ENCODE assay signal across 18 cellular contexts in genomic region chr1:28480308-28480707, GRCh38.
"Had no signal": no experiment of that assay in that cellular context is flagged by ENCODE, and none has a peak within 500 bp of the region (broad histone marks: within the 10 kb centered on the region; RNA-seq: fewer than 3 reads in every experiment).

No MANE protein-coding gene starts in this region.

- H3K27me3 ChIP-seq: colonic mucosa, heart left ventricle, neutrophil, suprapubic skin, tibial artery, upper lobe of right lung, vagina had no signal

- H3K27ac Mint-ChIP-seq: naive thymus-derived CD4-positive, alpha-beta T cell had no signal

- H3K4me3 Mint-ChIP-seq: naive thymus-derived CD4-positive, alpha-beta T cell had no signal

- H3K4me3 ChIP-seq: colonic mucosa, heart left ventricle, suprapubic skin, tibial artery, upper lobe of right lung, vagina had no signal

- FAIRE-seq: frontal cortex, small intestine had no signal

- ATAC-seq: esophagus mucosa; heart left ventricle; left lobe of liver; naive thymus-derived CD4-positive, alpha-beta T cell; right cardiac atrium; stimulated activated naive CD8-positive, alpha-beta T cell treated with anti-CD3 and anti-CD28 coated beads, Interleukin-15, Interleukin-2, amounts not matched to agents 100 U/mL and 50 U/mL, for 24 hours; upper lobe of right lung had no signal

- H3K27me3 Mint-ChIP-seq: naive thymus-derived CD4-positive, alpha-beta T cell had no signal

- H3K4me1 ChIP-seq: colonic mucosa, heart left ventricle, suprapubic skin, tibial artery, upper lobe of right lung, vagina had no signal

- H3K9me3 Mint-ChIP-seq: naive thymus-derived CD4-positive, alpha-beta T cell had no signal

- DNase-seq: colonic mucosa; dermis blood vessel endothelial cell; heart left ventricle; hippocampal formation; mammary epithelial cell; naive thymus-derived CD4-positive, alpha-beta T cell; right cardiac atrium; small intestine; stimulated activated CD4-positive, alpha-beta T cell treated with anti-CD3 and anti-CD28 coated beads, Interleukin-12 subunit alpha, Interleukin-12 subunit beta, amount 100 ng/mL, for 4 hours; stimulated activated naive CD8-positive, alpha-beta T cell treated with anti-CD3 and anti-CD28 coated beads, Interleukin-15, Interleukin-2, amounts not matched to agents 100 U/mL and 50 U/mL, for 24 hours; tibial artery; upper lobe of right lung had no signal

- H3K27ac ChIP-seq: colonic mucosa, heart left ventricle, neutrophil, suprapubic skin, tibial artery, upper lobe of right lung, vagina had no signal

- H3K4me1 Mint-ChIP-seq: naive thymus-derived CD4-positive, alpha-beta T cell had no signal
